ENCODE assay signal across 1 cellular context in the genomic region with DNA sequence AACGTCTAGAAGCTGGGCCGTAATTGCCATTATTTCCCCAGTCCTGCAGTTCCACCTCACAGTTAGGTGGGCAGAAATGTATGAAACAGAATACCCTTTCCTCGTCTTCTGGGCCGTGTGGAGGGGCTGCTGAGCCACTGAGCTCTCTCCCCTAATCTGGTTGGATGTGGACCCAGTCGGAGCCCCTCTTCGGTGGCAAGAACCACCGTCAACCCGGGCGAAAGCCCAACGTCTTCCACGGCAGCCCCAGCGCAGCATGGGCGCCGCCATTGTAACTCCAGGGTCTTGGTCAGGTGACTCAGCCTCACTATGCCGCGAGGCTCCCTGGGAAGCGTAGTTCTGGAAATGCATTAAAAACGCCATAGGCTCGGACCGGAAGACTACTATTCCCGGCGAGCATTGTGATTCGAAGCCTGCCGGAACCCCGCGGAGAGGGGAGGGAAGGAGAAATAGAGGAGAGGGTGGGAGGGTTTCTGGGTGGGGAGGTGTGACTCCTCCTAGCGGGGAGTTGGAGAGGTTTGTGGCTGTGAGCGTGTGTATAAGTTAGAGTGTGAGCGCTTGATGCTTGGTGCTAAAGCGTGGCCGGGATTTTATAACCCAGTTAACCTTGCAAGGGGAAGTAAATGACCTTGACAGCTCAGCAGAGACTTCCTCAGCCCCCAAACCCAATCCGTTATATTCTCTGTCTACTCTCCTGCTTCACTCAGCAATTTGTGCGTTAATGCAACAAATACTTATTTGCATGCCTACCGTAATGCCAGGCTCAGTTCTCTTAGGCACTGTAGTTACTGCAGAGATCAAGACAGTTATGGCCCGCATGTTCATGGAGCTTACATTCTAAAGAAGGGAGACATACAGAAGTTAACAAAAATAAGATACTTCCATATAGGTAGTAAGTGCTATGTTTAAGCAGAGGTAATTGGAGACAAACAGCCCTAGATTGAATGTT.
TF ChIP-seq lines count a peak whose summit lies in the region.

A gene with protein sequence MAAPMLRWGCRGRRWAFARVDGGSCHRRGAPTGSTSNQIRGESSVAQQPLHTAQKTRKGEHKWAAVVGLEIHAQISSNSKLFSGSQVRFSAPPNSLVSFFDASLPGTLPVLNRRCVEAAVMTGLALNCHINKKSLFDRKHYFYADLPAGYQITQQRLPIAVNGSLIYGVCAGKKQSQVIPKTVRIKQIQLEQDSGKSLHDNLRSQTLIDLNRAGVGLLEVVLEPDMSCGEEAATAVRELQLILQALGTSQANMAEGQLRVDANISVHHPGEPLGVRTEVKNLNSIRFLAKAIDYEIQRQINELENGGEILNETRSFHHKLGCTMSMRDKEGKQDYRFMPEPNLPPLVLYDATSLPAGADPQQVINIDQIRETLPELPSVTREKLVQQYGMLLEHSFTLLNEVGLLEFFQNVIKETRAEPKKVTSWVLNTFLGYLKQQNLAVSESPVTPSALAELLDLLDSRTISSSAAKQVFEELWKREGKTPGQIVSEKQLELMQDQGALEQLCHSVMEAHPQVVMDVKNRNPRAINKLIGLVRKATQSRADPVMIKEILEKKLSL (minus strand): TSS at position 295 of the 949 bp plus-strand sequence. CDS start 25 bp downstream, at position 270.

TF ChIP-seq in HepG2, 621 proteins besides CTCF, POLR2A, EP300 and RAD21 (continued from another document and continues in another):
- TF ChIP-seq, protein P1, sequence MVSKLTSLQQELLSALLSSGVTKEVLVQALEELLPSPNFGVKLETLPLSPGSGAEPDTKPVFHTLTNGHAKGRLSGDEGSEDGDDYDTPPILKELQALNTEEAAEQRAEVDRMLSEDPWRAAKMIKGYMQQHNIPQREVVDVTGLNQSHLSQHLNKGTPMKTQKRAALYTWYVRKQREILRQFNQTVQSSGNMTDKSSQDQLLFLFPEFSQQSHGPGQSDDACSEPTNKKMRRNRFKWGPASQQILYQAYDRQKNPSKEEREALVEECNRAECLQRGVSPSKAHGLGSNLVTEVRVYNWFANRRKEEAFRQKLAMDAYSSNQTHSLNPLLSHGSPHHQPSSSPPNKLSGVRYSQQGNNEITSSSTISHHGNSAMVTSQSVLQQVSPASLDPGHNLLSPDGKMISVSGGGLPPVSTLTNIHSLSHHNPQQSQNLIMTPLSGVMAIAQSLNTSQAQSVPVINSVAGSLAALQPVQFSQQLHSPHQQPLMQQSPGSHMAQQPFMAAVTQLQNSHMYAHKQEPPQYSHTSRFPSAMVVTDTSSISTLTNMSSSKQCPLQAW (CRISPR knock-in tag; IDR thresholded peaks at IDR 0.05), result peak; percentile 70; the same call in 1 of the 2 replicates
- TF ChIP-seq SETDB1 (CRISPR knock-in tag; IDR thresholded peaks at IDR 0.05; ENCODE audit: borderline replicate concordance) (no peak), POGZ (CRISPR knock-in tag; IDR thresholded peaks at IDR 0.05) (peak; percentile 74), MIXL1 (CRISPR knock-in tag; IDR thresholded peaks at IDR 0.05) (0 out of 2 replicates have a peak, but pooled peaks have one; percentile 23), ZNF550 (CRISPR knock-in tag; IDR thresholded peaks at IDR 0.05; ENCODE audit: borderline replicate concordance) (no peak), ZNF30 (CRISPR knock-in tag; IDR thresholded peaks at IDR 0.05) (no peak), FOXO1 (CRISPR knock-in tag; IDR thresholded peaks at IDR 0.05) (peak; percentile 41), ATM (IDR thresholded peaks at IDR 0.05; ENCODE audit: borderline replicate concordance) (no peak), AGO1 (IDR thresholded peaks at IDR 0.05; ENCODE audit: low read depth, low read length, poor library complexity, severe bottlenecking) (no peak), HNRNPH1 (optimal IDR thresholded peaks at IDR 0.05; ENCODE audit: low read depth, low read length) (no peak), HOXA3 (CRISPR knock-in tag; IDR thresholded peaks at IDR 0.05) (peak; percentile 57; the same call in 1 of the 2 replicates), ISL2 (CRISPR knock-in tag; IDR thresholded peaks at IDR 0.05) (no peak), ZNF136 (CRISPR knock-in tag; IDR thresholded peaks at IDR 0.05; ENCODE audit: low read depth) (no peak), SIX1 (CRISPR knock-in tag; IDR thresholded peaks at IDR 0.05; ENCODE audit: borderline replicate concordance) (no peak; the same call in 1 of the 2 replicates), ZFX (CRISPR knock-in tag; IDR thresholded peaks at IDR 0.05; ENCODE audit: low read depth) (peak; percentile 61), FOSL2 (CRISPR knock-in tag; IDR thresholded peaks at IDR 0.05) (peak; percentile 75), SP5 (CRISPR knock-in tag; IDR thresholded peaks at IDR 0.05; ENCODE audit: borderline replicate concordance, low read depth) (peak; percentile 40; the same call in 1 of the 2 replicates), SNAI1 (CRISPR knock-in tag; IDR thresholded peaks at IDR 0.05; ENCODE audit: borderline replicate concordance) (no peak), ERF (CRISPR knock-in tag; IDR thresholded peaks at IDR 0.05) (peak; percentile 62; the same call in 1 of the 2 replicates), ZKSCAN1 (IDR thresholded peaks at IDR 0.05; ENCODE audit: low read length) (no peak), MED8 (CRISPR knock-in tag; IDR thresholded peaks at IDR 0.05; ENCODE audit: insufficient replicate concordance) (no peak), ZMAT3 (CRISPR knock-in tag; conservative IDR thresholded peaks at IDR 0.05) (no peak)
- TF ChIP-seq, protein P2, sequence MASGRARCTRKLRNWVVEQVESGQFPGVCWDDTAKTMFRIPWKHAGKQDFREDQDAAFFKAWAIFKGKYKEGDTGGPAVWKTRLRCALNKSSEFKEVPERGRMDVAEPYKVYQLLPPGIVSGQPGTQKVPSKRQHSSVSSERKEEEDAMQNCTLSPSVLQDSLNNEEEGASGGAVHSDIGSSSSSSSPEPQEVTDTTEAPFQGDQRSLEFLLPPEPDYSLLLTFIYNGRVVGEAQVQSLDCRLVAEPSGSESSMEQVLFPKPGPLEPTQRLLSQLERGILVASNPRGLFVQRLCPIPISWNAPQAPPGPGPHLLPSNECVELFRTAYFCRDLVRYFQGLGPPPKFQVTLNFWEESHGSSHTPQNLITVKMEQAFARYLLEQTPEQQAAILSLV (CRISPR knock-in tag; IDR thresholded peaks at IDR 0.05; ENCODE audit: borderline replicate concordance), result no peak
- TF ChIP-seq, protein P3, sequence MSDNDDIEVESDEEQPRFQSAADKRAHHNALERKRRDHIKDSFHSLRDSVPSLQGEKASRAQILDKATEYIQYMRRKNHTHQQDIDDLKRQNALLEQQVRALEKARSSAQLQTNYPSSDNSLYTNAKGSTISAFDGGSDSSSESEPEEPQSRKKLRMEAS (IDR thresholded peaks at IDR 0.05), result peak; percentile 74
- TF ChIP-seq, protein P4, sequence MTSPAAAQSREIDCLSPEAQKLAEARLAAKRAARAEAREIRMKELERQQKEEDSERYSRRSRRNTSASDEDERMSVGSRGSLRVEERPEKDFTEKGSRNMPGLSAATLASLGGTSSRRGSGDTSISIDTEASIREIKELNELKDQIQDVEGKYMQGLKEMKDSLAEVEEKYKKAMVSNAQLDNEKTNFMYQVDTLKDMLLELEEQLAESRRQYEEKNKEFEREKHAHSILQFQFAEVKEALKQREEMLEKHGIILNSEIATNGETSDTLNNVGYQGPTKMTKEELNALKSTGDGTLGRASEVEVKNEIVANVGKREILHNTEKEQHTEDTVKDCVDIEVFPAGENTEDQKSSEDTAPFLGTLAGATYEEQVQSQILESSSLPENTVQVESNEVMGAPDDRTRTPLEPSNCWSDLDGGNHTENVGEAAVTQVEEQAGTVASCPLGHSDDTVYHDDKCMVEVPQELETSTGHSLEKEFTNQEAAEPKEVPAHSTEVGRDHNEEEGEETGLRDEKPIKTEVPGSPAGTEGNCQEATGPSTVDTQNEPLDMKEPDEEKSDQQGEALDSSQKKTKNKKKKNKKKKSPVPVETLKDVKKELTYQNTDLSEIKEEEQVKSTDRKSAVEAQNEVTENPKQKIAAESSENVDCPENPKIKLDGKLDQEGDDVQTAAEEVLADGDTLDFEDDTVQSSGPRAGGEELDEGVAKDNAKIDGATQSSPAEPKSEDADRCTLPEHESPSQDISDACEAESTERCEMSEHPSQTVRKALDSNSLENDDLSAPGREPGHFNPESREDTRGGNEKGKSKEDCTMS (CRISPR knock-in tag; conservative IDR thresholded peaks at IDR 0.05), result no peak
- TF ChIP-seq, protein P5, sequence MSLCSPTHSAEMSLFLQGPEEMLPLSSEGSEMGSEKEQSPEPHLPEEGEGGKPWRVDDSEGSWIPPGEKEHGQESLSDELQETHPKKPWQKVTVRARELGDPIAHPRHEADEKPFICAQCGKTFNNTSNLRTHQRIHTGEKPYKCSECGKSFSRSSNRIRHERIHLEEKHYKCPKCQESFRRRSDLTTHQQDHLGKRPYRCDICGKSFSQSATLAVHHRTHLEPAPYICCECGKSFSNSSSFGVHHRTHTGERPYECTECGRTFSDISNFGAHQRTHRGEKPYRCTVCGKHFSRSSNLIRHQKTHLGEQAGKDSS (CRISPR knock-in tag; IDR thresholded peaks at IDR 0.05; ENCODE audit: borderline replicate concordance, low read depth), result no peak
- TF ChIP-seq, protein P6, sequence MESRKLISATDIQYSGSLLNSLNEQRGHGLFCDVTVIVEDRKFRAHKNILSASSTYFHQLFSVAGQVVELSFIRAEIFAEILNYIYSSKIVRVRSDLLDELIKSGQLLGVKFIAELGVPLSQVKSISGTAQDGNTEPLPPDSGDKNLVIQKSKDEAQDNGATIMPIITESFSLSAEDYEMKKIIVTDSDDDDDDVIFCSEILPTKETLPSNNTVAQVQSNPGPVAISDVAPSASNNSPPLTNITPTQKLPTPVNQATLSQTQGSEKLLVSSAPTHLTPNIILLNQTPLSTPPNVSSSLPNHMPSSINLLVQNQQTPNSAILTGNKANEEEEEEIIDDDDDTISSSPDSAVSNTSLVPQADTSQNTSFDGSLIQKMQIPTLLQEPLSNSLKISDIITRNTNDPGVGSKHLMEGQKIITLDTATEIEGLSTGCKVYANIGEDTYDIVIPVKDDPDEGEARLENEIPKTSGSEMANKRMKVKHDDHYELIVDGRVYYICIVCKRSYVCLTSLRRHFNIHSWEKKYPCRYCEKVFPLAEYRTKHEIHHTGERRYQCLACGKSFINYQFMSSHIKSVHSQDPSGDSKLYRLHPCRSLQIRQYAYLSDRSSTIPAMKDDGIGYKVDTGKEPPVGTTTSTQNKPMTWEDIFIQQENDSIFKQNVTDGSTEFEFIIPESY (CRISPR knock-in tag; IDR thresholded peaks at IDR 0.05), result no peak
- TF ChIP-seq, protein P7, sequence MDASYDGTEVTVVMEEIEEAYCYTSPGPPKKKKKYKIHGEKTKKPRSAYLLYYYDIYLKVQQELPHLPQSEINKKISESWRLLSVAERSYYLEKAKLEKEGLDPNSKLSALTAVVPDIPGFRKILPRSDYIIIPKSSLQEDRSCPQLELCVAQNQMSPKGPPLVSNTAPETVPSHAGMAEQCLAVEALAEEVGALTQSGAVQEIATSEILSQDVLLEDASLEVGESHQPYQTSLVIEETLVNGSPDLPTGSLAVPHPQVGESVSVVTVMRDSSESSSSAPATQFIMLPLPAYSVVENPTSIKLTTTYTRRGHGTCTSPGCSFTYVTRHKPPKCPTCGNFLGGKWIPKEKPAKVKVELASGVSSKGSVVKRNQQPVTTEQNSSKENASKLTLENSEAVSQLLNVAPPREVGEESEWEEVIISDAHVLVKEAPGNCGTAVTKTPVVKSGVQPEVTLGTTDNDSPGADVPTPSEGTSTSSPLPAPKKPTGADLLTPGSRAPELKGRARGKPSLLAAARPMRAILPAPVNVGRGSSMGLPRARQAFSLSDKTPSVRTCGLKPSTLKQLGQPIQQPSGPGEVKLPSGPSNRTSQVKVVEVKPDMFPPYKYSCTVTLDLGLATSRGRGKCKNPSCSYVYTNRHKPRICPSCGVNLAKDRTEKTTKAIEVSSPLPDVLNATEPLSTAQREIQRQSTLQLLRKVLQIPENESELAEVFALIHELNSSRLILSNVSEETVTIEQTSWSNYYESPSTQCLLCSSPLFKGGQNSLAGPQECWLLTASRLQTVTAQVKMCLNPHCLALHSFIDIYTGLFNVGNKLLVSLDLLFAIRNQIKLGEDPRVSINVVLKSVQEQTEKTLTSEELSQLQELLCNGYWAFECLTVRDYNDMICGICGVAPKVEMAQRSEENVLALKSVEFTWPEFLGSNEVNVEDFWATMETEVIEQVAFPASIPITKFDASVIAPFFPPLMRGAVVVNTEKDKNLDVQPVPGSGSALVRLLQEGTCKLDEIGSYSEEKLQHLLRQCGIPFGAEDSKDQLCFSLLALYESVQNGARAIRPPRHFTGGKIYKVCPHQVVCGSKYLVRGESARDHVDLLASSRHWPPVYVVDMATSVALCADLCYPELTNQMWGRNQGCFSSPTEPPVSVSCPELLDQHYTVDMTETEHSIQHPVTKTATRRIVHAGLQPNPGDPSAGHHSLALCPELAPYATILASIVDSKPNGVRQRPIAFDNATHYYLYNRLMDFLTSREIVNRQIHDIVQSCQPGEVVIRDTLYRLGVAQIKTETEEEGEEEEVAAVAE (CRISPR knock-in tag; IDR thresholded peaks at IDR 0.05; ENCODE audit: borderline replicate concordance), result peak; percentile 79
- TF ChIP-seq, protein P8, sequence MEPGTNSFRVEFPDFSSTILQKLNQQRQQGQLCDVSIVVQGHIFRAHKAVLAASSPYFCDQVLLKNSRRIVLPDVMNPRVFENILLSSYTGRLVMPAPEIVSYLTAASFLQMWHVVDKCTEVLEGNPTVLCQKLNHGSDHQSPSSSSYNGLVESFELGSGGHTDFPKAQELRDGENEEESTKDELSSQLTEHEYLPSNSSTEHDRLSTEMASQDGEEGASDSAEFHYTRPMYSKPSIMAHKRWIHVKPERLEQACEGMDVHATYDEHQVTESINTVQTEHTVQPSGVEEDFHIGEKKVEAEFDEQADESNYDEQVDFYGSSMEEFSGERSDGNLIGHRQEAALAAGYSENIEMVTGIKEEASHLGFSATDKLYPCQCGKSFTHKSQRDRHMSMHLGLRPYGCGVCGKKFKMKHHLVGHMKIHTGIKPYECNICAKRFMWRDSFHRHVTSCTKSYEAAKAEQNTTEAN (CRISPR knock-in tag; conservative IDR thresholded peaks at IDR 0.05), result peak; percentile 62; the same call in 1 of the 2 replicates
- TF ChIP-seq, protein P9, sequence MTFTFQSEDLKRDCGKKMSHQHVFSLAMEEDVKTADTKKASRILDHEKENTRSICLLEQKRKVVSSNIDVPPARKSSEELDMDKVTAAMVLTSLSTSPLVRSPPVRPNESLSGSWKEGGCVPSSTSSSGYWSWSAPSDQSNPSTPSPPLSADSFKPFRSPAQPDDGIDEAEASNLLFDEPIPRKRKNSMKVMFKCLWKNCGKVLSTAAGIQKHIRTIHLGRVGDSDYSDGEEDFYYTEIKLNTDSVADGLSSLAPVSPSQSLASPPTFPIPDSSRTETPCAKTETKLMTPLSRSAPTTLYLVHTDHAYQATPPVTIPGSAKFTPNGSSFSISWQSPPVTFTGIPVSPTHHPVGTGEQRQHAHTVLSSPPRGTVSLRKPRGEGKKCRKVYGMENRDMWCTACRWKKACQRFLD (CRISPR knock-in tag; IDR thresholded peaks at IDR 0.05; ENCODE audit: borderline replicate concordance), result no peak
- TF ChIP-seq, protein P10, sequence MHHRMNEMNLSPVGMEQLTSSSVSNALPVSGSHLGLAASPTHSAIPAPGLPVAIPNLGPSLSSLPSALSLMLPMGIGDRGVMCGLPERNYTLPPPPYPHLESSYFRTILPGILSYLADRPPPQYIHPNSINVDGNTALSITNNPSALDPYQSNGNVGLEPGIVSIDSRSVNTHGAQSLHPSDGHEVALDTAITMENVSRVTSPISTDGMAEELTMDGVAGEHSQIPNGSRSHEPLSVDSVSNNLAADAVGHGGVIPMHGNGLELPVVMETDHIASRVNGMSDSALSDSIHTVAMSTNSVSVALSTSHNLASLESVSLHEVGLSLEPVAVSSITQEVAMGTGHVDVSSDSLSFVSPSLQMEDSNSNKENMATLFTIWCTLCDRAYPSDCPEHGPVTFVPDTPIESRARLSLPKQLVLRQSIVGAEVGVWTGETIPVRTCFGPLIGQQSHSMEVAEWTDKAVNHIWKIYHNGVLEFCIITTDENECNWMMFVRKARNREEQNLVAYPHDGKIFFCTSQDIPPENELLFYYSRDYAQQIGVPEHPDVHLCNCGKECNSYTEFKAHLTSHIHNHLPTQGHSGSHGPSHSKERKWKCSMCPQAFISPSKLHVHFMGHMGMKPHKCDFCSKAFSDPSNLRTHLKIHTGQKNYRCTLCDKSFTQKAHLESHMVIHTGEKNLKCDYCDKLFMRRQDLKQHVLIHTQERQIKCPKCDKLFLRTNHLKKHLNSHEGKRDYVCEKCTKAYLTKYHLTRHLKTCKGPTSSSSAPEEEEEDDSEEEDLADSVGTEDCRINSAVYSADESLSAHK (CRISPR knock-in tag; IDR thresholded peaks at IDR 0.05; ENCODE audit: borderline replicate concordance), result 0 out of 2 replicates have a peak, but pooled peaks have one; percentile 60
